1 cellular context compared by ENCODE assay signal in genomic region chr3:197736491-197737318, GRCh38.
TF ChIP-seq lines count a peak whose summit lies in the region.

TSS of gene RUBCN (minus strand) at chr3:197736904. CDS start at chr3:197736719, 185 bp downstream.

TF ChIP-seq in HepG2, 621 proteins besides CTCF, POLR2A, EP300 and RAD21 (continued from another document and continues in another):
- TF ChIP-seq FUBP1 (CRISPR knock-in tag; IDR thresholded peaks at IDR 0.05; ENCODE audit: borderline replicate concordance) (no peak), ZBTB39 (CRISPR knock-in tag; IDR thresholded peaks at IDR 0.05) (no peak), ZSCAN25 (CRISPR knock-in tag; IDR thresholded peaks at IDR 0.05) (no peak; the same call in 1 of the 2 replicates), SPEN (CRISPR knock-in tag; IDR thresholded peaks at IDR 0.05; ENCODE audit: low read depth) (no peak), USF2 (IDR thresholded peaks at IDR 0.05; ENCODE audit: low read depth, low read length) (no peak), USF2 (CRISPR knock-in tag; IDR thresholded peaks at IDR 0.05; ENCODE audit: borderline replicate concordance) (no peak), RNF2 (conservative IDR thresholded peaks at IDR 0.05; ENCODE audit: low read depth) (peak; percentile 45; the same call in 1 of the 2 replicates), MEIS2 (CRISPR knock-in tag; IDR thresholded peaks at IDR 0.05) (peak; percentile 66), HIVEP1 (CRISPR knock-in tag; IDR thresholded peaks at IDR 0.05) (peak; percentile 61; the same call in 1 of the 2 replicates), FOXO4 (CRISPR knock-in tag; conservative IDR thresholded peaks at IDR 0.05) (no peak), ZNF747 (CRISPR knock-in tag; IDR thresholded peaks at IDR 0.05; ENCODE audit: borderline replicate concordance) (no peak), RBFOX2 (IDR thresholded peaks at IDR 0.05; ENCODE audit: low read depth, low read length) (peak; percentile 75), BATF2 (CRISPR knock-in tag; IDR thresholded peaks at IDR 0.05) (no peak), ZNF512 (CRISPR knock-in tag; IDR thresholded peaks at IDR 0.05) (no peak), HDAC1 (CRISPR knock-in tag; IDR thresholded peaks at IDR 0.05) (peak; percentile 29; the same call in 1 of the 2 replicates), ZNF552 (CRISPR knock-in tag; IDR thresholded peaks at IDR 0.05; ENCODE audit: borderline replicate concordance) (no peak; the same call in 1 of the 2 replicates), TSC22D2 (CRISPR knock-in tag; IDR thresholded peaks at IDR 0.05; ENCODE audit: borderline replicate concordance) (no peak; the same call in 1 of the 2 replicates), PRMT3 (CRISPR knock-in tag; IDR thresholded peaks at IDR 0.05; ENCODE audit: borderline replicate concordance, low read depth) (no peak), ZNF362 (CRISPR knock-in tag; IDR thresholded peaks at IDR 0.05; ENCODE audit: borderline replicate concordance) (no peak), SNAPC2 (CRISPR knock-in tag; IDR thresholded peaks at IDR 0.05) (no peak), TP53 (CRISPR knock-in tag; conservative IDR thresholded peaks at IDR 0.05) (no peak), KAT7 (CRISPR knock-in tag; IDR thresholded peaks at IDR 0.05; ENCODE audit: borderline replicate concordance) (peak; percentile 68; the same call in 1 of the 2 replicates), ZBTB3 (CRISPR knock-in tag; IDR thresholded peaks at IDR 0.05; ENCODE audit: borderline replicate concordance, low read depth) (no peak), MAZ (IDR thresholded peaks at IDR 0.05; ENCODE audit: borderline replicate concordance, low read depth, low read length) (0 out of 2 replicates have a peak, but pooled peaks have one; percentile 55), MAZ (CRISPR knock-in tag; IDR thresholded peaks at IDR 0.05; ENCODE audit: low read depth) (no peak; the same call in 1 of the 2 replicates), ZNF691 (CRISPR knock-in tag; IDR thresholded peaks at IDR 0.05; ENCODE audit: borderline replicate concordance, low read depth) (no peak), KLF13 (CRISPR knock-in tag; IDR thresholded peaks at IDR 0.05) (no peak), ZNF503 (CRISPR knock-in tag; IDR thresholded peaks at IDR 0.05) (peak; percentile 52; the same call in 1 of the 2 replicates), SP1 (IDR thresholded peaks at IDR 0.05) (no peak), SP1 (CRISPR knock-in tag; IDR thresholded peaks at IDR 0.05) (peak; percentile 85), ZNF547 (CRISPR knock-in tag; IDR thresholded peaks at IDR 0.05) (no peak; the same call in 1 of the 2 replicates), NFE2L1 (CRISPR knock-in tag; IDR thresholded peaks at IDR 0.05; ENCODE audit: borderline replicate concordance) (no peak), GMEB2 (CRISPR knock-in tag; IDR thresholded peaks at IDR 0.05; ENCODE audit: low read depth) (peak; percentile 82), PAF1 (CRISPR knock-in tag; IDR thresholded peaks at IDR 0.05) (no peak), IKZF4 (CRISPR knock-in tag; IDR thresholded peaks at IDR 0.05; ENCODE audit: borderline replicate concordance, low read depth, not compliant biosample characterization) (no peak), ZSCAN20 (CRISPR knock-in tag; IDR thresholded peaks at IDR 0.05; ENCODE audit: borderline replicate concordance) (0 out of 2 replicates have a peak, but pooled peaks have one; percentile 28), TEAD2 (CRISPR knock-in tag; IDR thresholded peaks at IDR 0.05) (no peak), ZNF672 (CRISPR knock-in tag; IDR thresholded peaks at IDR 0.05) (no peak), RXRB (CRISPR knock-in tag; IDR thresholded peaks at IDR 0.05; ENCODE audit: borderline replicate concordance) (0 out of 2 replicates have a peak, but pooled peaks have one; percentile 54), ZIK1 (CRISPR knock-in tag; IDR thresholded peaks at IDR 0.05; ENCODE audit: borderline replicate concordance, low read depth) (no peak), ARHGAP35 (CRISPR knock-in tag; IDR thresholded peaks at IDR 0.05; ENCODE audit: borderline replicate concordance) (no peak; the same call in 1 of the 2 replicates), HMGA1 (CRISPR knock-in tag; conservative IDR thresholded peaks at IDR 0.05) (no peak), NR2C2 (CRISPR knock-in tag; IDR thresholded peaks at IDR 0.05; ENCODE audit: borderline replicate concordance) (peak; percentile 41; the same call in 1 of the 2 replicates), ZBTB42 (CRISPR knock-in tag; IDR thresholded peaks at IDR 0.05) (peak; percentile 51; the same call in 1 of the 2 replicates), CEBPG (CRISPR knock-in tag; IDR thresholded peaks at IDR 0.05) (no peak), NFATC3 (CRISPR knock-in tag; IDR thresholded peaks at IDR 0.05) (no peak), PHF8 (CRISPR knock-in tag; IDR thresholded peaks at IDR 0.05) (peak; percentile 78), SP140L (CRISPR knock-in tag; IDR thresholded peaks at IDR 0.05; ENCODE audit: borderline replicate concordance) (no peak), ZNF101 (CRISPR knock-in tag; IDR thresholded peaks at IDR 0.05; ENCODE audit: borderline replicate concordance, low read depth) (no peak), POLR2AphosphoS5 (IDR thresholded peaks at IDR 0.05; ENCODE audit: low read depth, low read length) (peak; percentile 83), ZNF879 (CRISPR knock-in tag; IDR thresholded peaks at IDR 0.05) (no peak)
